ENCODE assay signal across 29 cellular contexts in the genomic region with DNA sequence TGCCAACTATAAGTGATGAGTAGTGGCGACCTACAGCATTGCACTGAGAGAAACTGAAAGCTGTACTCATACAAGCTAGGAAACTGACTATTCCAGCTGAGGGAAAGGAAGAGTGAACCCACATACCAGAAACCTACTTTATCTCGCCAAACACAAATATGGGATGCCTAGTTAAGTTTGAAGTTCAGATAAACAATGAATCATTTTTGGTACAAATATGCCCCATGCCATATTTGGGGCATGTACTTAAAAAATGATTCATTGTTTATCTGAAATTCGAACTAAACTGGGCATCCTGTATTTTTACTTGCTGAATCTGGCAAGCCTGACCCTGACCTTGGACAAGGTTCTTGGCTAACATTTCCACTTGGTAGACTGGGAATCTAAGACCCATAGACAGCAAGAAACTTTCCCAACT.
DNase-seq lines count a peak whose midpoint lies in the region; ATAC-seq, FAIRE-seq and TF ChIP-seq lines count a peak whose summit lies in the region.
"Had no signal": no experiment of that assay in that cellular context is flagged by ENCODE, and none has a peak within 500 bp of the region (broad histone marks: within the 10 kb centered on the region; RNA-seq: fewer than 3 reads in every experiment).

No MANE protein-coding gene starts in this region.

- no peaks in the 10 kb centered on the region for H3K36me3 ChIP-seq in heart right ventricle
- H3K36me3 ChIP-seq: colonic mucosa, heart left ventricle had no signal

- FAIRE-seq in urothelium cell line (lab: Jason Lieb, UNC), result no peak
- FAIRE-seq: H54, TTC549 had no signal

- H3K27ac ChIP-seq in right cardiac atrium (ENCODE audit: low read length) (no peak overlapping the region), heart right ventricle (no peak overlapping the region)
- H3K27ac ChIP-seq: C4-2B, colonic mucosa, parathyroid adenoma had no signal

- peak in 1 of 3 donors; percentile 51 for DNase-seq in right cardiac atrium
- DNase-seq in heart right ventricle, result no peak
- peak; percentile 14 for DNase-seq in astrocyte of the spinal cord (ENCODE audit: low read depth, low spot score)
- peak; percentile 88 for DNase-seq in fibroblast of villous mesenchyme (ENCODE audit: low read depth)
- peak; percentile 19 for DNase-seq in urothelium cell line (ENCODE audit: low spot score)
- DNase-seq in SW 1271 (lab: John Stamatoyannopoulos, UW), result no peak
- no peak for DNase-seq in NCI-H1694 (lab: John Stamatoyannopoulos, UW)
- DNase-seq: activated CD4-positive, CD25-positive, alpha-beta regulatory T cell treated with anti-CD3 and anti-CD28 coated beads, Interleukin-2, amount 50 U/mL, for 72 hours; activated CD8-positive, alpha-beta T cell treated with anti-CD3 and anti-CD28 coated beads, Interleukin-2, amount 10 ng/mL, durations not matched to agents 7 days and 5 days; activated naive CD4-positive, alpha-beta T cell; activated T-cell treated with anti-CD3 and anti-CD28 coated beads, Interleukin-2, amount 50 U/mL, for 1 hour; anterior cingulate cortex; colonic mucosa; endodermal cell; heart left ventricle; KG1; natural killer cell; NCI-H187; NCI-H226; OCI-M1; SHP77 treated with DMSO at 0.1 percent for 48 hours; substantia nigra; T-helper 1 cell had no signal

- in situ Hi-C loops in astrocyte of the spinal cord (cut with HindIII; ENCODE audit: low sequenced_read_pairs), result no loop called here

- peak; percentile 41 to 78 for ATAC-seq in right cardiac atrium
- ATAC-seq in heart right ventricle, result no peak
- no peak for ATAC-seq in HG03354 (IDR thresholded peaks at IDR 0.05; ENCODE audit: poor library complexity, severe bottlenecking, unreplicated experiment)
- ATAC-seq: activated CD8-positive, alpha-beta T cell treated with anti-CD3 and anti-CD28 coated beads, Interleukin-2, amount 10 ng/mL, durations not matched to agents 7 days and 5 days; heart left ventricle; natural killer cell; sciatic nerve had no signal

- TF ChIP-seq CTCF in heart right ventricle (IDR thresholded peaks at IDR 0.05), result no peak
- TF ChIP-seq CTCF in astrocyte of the spinal cord (IDR thresholded peaks at IDR 0.05; ENCODE audit: low read depth, low read length), result no peak
- no peak for TF ChIP-seq CTCF in fibroblast of villous mesenchyme (IDR thresholded peaks at IDR 0.05; ENCODE audit: insufficient read depth, low read depth, low read length)

- H3K27me3 ChIP-seq in right cardiac atrium (ENCODE audit: control insufficient read depth, insufficient read depth) (no peaks in the 10 kb centered on the region), heart right ventricle (no peaks in the 10 kb centered on the region)
- H3K27me3 ChIP-seq: colonic mucosa, heart left ventricle had no signal

- H3K9me3 ChIP-seq in right cardiac atrium (ENCODE audit: control insufficient read depth, low read length) (no peaks in the 10 kb centered on the region), heart right ventricle (no peaks in the 10 kb centered on the region)
- H3K9me3 ChIP-seq: colonic mucosa, heart left ventricle had no signal

- intact Hi-C loops in right cardiac atrium (cut with DNase I), result no loop called here
- intact Hi-C loops in heart right ventricle (cut with DNase I), result no loop called here

- 38% methylated on average over 3 of the region's 3 CpGs for WGBS in right cardiac atrium
- WGBS in heart right ventricle, 2 donors, result 28 to 47% methylated on average over 3 of the region's 3 CpGs

- H3K4me3 ChIP-seq in right cardiac atrium (ENCODE audit: low read length), result no peak overlapping the region
- no peak overlapping the region for H3K4me3 ChIP-seq in heart right ventricle
- no peak overlapping the region for H3K4me3 ChIP-seq in astrocyte of the spinal cord (ENCODE audit: low read depth, low read length)
- H3K4me3 ChIP-seq in fibroblast of villous mesenchyme (ENCODE audit: low read depth, low read length), result no peak overlapping the region
- H3K4me3 ChIP-seq: colonic mucosa, heart left ventricle had no signal

- H3K4me1 ChIP-seq in right cardiac atrium (ENCODE audit: control insufficient read depth, insufficient read depth, low read length) (no peaks in the 10 kb centered on the region), heart right ventricle (no peaks in the 10 kb centered on the region)
- H3K4me1 ChIP-seq: colonic mucosa, heart left ventricle, parathyroid adenoma had no signal

Comparison
In these comparisons a context has a peak if more than half of its experiments do, and no peak if none do; other contexts are left out.
1. ATAC-seq: peak in right cardiac atrium (2 of 2); none in heart right ventricle (0 of 8) and HG03354 (single experiment).
2. DNase-seq: peak in astrocyte of the spinal cord (single experiment), fibroblast of villous mesenchyme (single experiment) and urothelium cell line (single experiment); none in heart right ventricle (0 of 2), SW 1271 (0 of 2) and NCI-H1694 (single experiment).